Comparison of ENCODE assay signal across 8 cellular contexts in the genomic region with DNA sequence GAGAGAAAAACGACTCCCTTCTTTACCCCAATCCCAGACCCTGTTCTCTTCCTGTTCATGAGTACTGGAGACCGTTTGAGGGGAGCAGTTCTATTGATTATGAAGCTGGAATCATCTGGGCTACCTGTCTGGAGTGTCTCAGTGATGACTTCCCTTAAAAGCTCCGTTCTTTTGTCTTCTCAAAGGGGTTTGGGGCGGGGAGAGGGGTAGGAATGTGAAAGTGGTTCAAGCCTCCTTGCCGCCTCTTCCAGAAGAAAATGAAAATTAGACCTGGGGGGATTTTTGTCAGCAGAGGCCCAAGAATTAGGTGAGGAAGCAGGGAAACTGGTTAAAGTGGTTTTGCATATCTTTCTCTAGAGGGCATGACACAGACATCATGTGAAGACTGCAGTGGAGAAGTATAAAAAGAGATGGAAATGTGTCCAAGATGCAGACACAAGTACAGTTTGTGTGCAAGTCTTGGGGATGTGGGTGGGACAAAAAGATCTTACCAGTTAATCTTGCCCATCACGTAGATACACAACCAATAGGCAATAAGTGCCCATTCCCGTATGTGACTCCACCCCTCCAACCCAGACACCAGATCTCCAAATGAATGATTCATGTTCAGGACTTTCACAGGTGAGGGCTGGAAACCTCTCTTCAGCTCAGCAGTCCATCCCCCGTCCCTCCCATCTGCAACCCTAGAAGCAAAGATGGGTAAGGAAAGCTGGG. TPM values are rescaled to one million over a fixed set of nuclear protein-coding genes. Genes with fewer than 3 reads are reported as not detected.
DNase-seq lines count a peak whose midpoint lies in the region; ATAC-seq and TF ChIP-seq lines count a peak whose summit lies in the region.

No MANE protein-coding gene starts in this region.

- no peaks in the 10 kb centered on the region for H4K20me1 ChIP-seq in Karpas-422 (ENCODE audit: insufficient read depth, low read depth, low read length)

- peak overlapping the region; percentile 66 for H3K27ac Mint-ChIP-seq in activated naive CD8-positive, alpha-beta T cell treated with anti-CD3 and anti-CD28 coated beads, Interleukin-2, amount 10 ng/mL, durations not matched to agents 7 days and 5 days
- H3K27ac Mint-ChIP-seq in stimulated activated naive CD8-positive, alpha-beta T cell treated with anti-CD3 and anti-CD28 coated beads, Interleukin-15, amount 100 ng/mL, for 72 hours = peak overlapping the region in 1 of 2 donors; percentile 85

- H3K36me3 ChIP-seq in Karpas-422 (ENCODE audit: insufficient read depth, low read length) = no peaks in the 10 kb centered on the region
- H3K36me3 ChIP-seq in BE2C = no peaks in the 10 kb centered on the region

- no peak for ATAC-seq in activated naive CD8-positive, alpha-beta T cell treated with anti-CD3 and anti-CD28 coated beads, Interleukin-2, amount 10 ng/mL, durations not matched to agents 7 days and 5 days (ENCODE audit: low read depth)
- ATAC-seq in stimulated activated naive CD8-positive, alpha-beta T cell treated with anti-CD3 and anti-CD28 coated beads, Interleukin-15, amount 100 ng/mL, for 72 hours = peak; percentile 31
- no peak for ATAC-seq in HG02798 (IDR thresholded peaks at IDR 0.05; ENCODE audit: poor library complexity, unreplicated experiment)
- no peak for ATAC-seq in GM21367 (IDR thresholded peaks at IDR 0.05; ENCODE audit: unreplicated experiment)

- no peak for TF ChIP-seq CTCF in BE2C (IDR thresholded peaks at IDR 0.05; ENCODE audit: low read depth, low read length)

- H3K9me3 ChIP-seq in Karpas-422 (ENCODE audit: low read length) (no peaks in the 10 kb centered on the region), iPS-18c (ENCODE audit: control insufficient read depth, insufficient read depth, low read length) (peaks cover 4% of the 10 kb centered on the region), BE2C (no peaks in the 10 kb centered on the region)

- no peak overlapping the region for H3K27ac ChIP-seq in Karpas-422 (ENCODE audit: low read length)

- H3K27me3 Mint-ChIP-seq in activated naive CD8-positive, alpha-beta T cell treated with anti-CD3 and anti-CD28 coated beads, Interleukin-2, amount 10 ng/mL, durations not matched to agents 7 days and 5 days = no peaks in the 10 kb centered on the region
- H3K27me3 Mint-ChIP-seq in stimulated activated naive CD8-positive, alpha-beta T cell treated with anti-CD3 and anti-CD28 coated beads, Interleukin-15, amount 100 ng/mL, for 72 hours = no peaks in the 10 kb centered on the region

- no peaks in the 10 kb centered on the region for H3K9me3 Mint-ChIP-seq in activated naive CD8-positive, alpha-beta T cell treated with anti-CD3 and anti-CD28 coated beads, Interleukin-2, amount 10 ng/mL, durations not matched to agents 7 days and 5 days
- no peaks in the 10 kb centered on the region for H3K9me3 Mint-ChIP-seq in stimulated activated naive CD8-positive, alpha-beta T cell treated with anti-CD3 and anti-CD28 coated beads, Interleukin-15, amount 100 ng/mL, for 72 hours

- no peaks in the 10 kb centered on the region for H3K9me2 ChIP-seq in Karpas-422 (replicated peaks; ENCODE audit: insufficient read depth, low read length)

- H3K4me2 ChIP-seq in Karpas-422 (ENCODE audit: low read depth, low read length, poor library complexity, severe bottlenecking) = peak overlapping the region; percentile 11

- H2AFZ ChIP-seq in Karpas-422 (ENCODE audit: low read length) = no peak overlapping the region

- H3K4me1 ChIP-seq in Karpas-422 (ENCODE audit: low read length) (peaks cover 14% of the 10 kb centered on the region), BE2C (peaks cover 8% of the 10 kb centered on the region)

- no peak overlapping the region for H3K4me3 ChIP-seq in Karpas-422 (ENCODE audit: low read length)
- peak overlapping the region; percentile 25; the same call in 1 of the 2 replicates for H3K4me3 ChIP-seq in iPS-18c (ENCODE audit: insufficient read depth, low read depth, low read length)
- H3K4me3 ChIP-seq in BE2C (ENCODE audit: low read depth, low read length) = no peak overlapping the region

- H3K79me2 ChIP-seq in Karpas-422 (ENCODE audit: low read length) = no peaks in the 10 kb centered on the region

- H3K9ac ChIP-seq in Karpas-422 (ENCODE audit: low read length) = no peak overlapping the region

- H3K27me3 ChIP-seq in Karpas-422 (ENCODE audit: low read length) (no peaks in the 10 kb centered on the region), BE2C (no peaks in the 10 kb centered on the region)

- DNase-seq in DMS53 (lab: John Stamatoyannopoulos, UW) (peak; percentile 81), Karpas-422 (peak; percentile 49), BE2C (no peak)
- DNase-seq in activated naive CD8-positive, alpha-beta T cell treated with anti-CD3 and anti-CD28 coated beads, Interleukin-2, amount 10 ng/mL, durations not matched to agents 7 days and 5 days = no peak
- DNase-seq in stimulated activated naive CD8-positive, alpha-beta T cell treated with anti-CD3 and anti-CD28 coated beads, Interleukin-15, amount 100 ng/mL, for 72 hours = no peak

- H3K4me3 Mint-ChIP-seq in activated naive CD8-positive, alpha-beta T cell treated with anti-CD3 and anti-CD28 coated beads, Interleukin-2, amount 10 ng/mL, durations not matched to agents 7 days and 5 days = peak overlapping the region; percentile 44
- H3K4me3 Mint-ChIP-seq in stimulated activated naive CD8-positive, alpha-beta T cell treated with anti-CD3 and anti-CD28 coated beads, Interleukin-15, amount 100 ng/mL, for 72 hours = peak overlapping the region; percentile 55 to 65

- H3K36me3 Mint-ChIP-seq in activated naive CD8-positive, alpha-beta T cell treated with anti-CD3 and anti-CD28 coated beads, Interleukin-2, amount 10 ng/mL, durations not matched to agents 7 days and 5 days = no peaks in the 10 kb centered on the region

- POLR2A ChIA-PET in activated naive CD8-positive, alpha-beta T cell treated with anti-CD3 and anti-CD28 coated beads, Interleukin-2, amount 10 ng/mL, durations not matched to agents 7 days and 5 days (lab: Charles Lee) = interaction anchor here (0.9 to 4.7 kb wide), 5 partner anchors 8 to 50 kb away, joined by 3 to 46 read pairs (median 4); a partner anchor contains a TSS

- peaks cover 22% of the 10 kb centered on the region for H3K4me1 Mint-ChIP-seq in activated naive CD8-positive, alpha-beta T cell treated with anti-CD3 and anti-CD28 coated beads, Interleukin-2, amount 10 ng/mL, durations not matched to agents 7 days and 5 days
- H3K4me1 Mint-ChIP-seq in stimulated activated naive CD8-positive, alpha-beta T cell treated with anti-CD3 and anti-CD28 coated beads, Interleukin-15, amount 100 ng/mL, for 72 hours = peaks cover 35% of the 10 kb centered on the region

RNA-seq across cellular contexts. Expression of a gene that starts 0.5 kb away (rescaled TPM):
- not detected in 2 replicates for total RNA-seq in Karpas-422 (2014; rRNA removed; shearing (Covaris generic); ENCODE audit: low replicate concordance)
- 1 to 10 TPM; 1.6 to 1.8 TPM for total RNA-seq in activated naive CD8-positive, alpha-beta T cell treated with anti-CD3 and anti-CD28 coated beads, Interleukin-2, amount 10 ng/mL, durations not matched to agents 7 days and 5 days
- polyA plus RNA-seq in BE2C (2012; ENCODE audit: insufficient read depth, insufficient read length, low read depth) = 4.4 TPM

RNA-seq across cellular contexts. Expression of a gene that starts 9.5 kb away (rescaled TPM):
- total RNA-seq in Karpas-422 (2014; rRNA removed; shearing (Covaris generic); ENCODE audit: low replicate concordance) = 10.9 and 18.8 TPM in 2 replicates
- total RNA-seq in activated naive CD8-positive, alpha-beta T cell treated with anti-CD3 and anti-CD28 coated beads, Interleukin-2, amount 10 ng/mL, durations not matched to agents 7 days and 5 days = 10 to 100 TPM; 72.1 to 74.8 TPM
- 197 TPM for polyA plus RNA-seq in BE2C (2012; ENCODE audit: insufficient read depth, insufficient read length, low read depth)

RNA-seq across cellular contexts. Expression of a gene that starts 19.5 kb away (rescaled TPM):
- not detected in 2 replicates for total RNA-seq in Karpas-422 (2014; rRNA removed; shearing (Covaris generic); ENCODE audit: low replicate concordance)
- total RNA-seq in activated naive CD8-positive, alpha-beta T cell treated with anti-CD3 and anti-CD28 coated beads, Interleukin-2, amount 10 ng/mL, durations not matched to agents 7 days and 5 days = 10 to 100 TPM; 23.9 to 27.5 TPM
- polyA plus RNA-seq in BE2C (2012; ENCODE audit: insufficient read depth, insufficient read length, low read depth) = 100 TPM

RNA-seq across cellular contexts. Expression of a gene that starts 37.8 kb away (rescaled TPM):
- total RNA-seq in Karpas-422 (2014; rRNA removed; shearing (Covaris generic); ENCODE audit: low replicate concordance) = 0.47 and 1.2 TPM in 2 replicates
- total RNA-seq in activated naive CD8-positive, alpha-beta T cell treated with anti-CD3 and anti-CD28 coated beads, Interleukin-2, amount 10 ng/mL, durations not matched to agents 7 days and 5 days = 10 to 100 TPM; 23.7 to 25.4 TPM
- polyA plus RNA-seq in BE2C (2012; ENCODE audit: insufficient read depth, insufficient read length, low read depth) = 38.1 TPM

Comparison
In these comparisons a context has a peak if more than half of its experiments do, and no peak if none do; other contexts are left out.
1. DNase-seq: peak in DMS53 (single experiment) and Karpas-422 (single experiment); none in activated naive CD8-positive, alpha-beta T cell treated with anti-CD3 and anti-CD28 coated beads, Interleukin-2, amount 10 ng/mL, durations not matched to agents 7 days and 5 days (single experiment), stimulated activated naive CD8-positive, alpha-beta T cell treated with anti-CD3 and anti-CD28 coated beads, Interleukin-15, amount 100 ng/mL, for 72 hours (0 of 2) and BE2C (single experiment).
2. RNA of a gene that starts 19.5 kb away (total RNA-seq): 23.9 to 27.5 TPM in activated naive CD8-positive, alpha-beta T cell treated with anti-CD3 and anti-CD28 coated beads, Interleukin-2, amount 10 ng/mL, durations not matched to agents 7 days and 5 days; not detected in Karpas-422; every median in the first group is over 10 times any median in the second.